In the genomic region with DNA sequence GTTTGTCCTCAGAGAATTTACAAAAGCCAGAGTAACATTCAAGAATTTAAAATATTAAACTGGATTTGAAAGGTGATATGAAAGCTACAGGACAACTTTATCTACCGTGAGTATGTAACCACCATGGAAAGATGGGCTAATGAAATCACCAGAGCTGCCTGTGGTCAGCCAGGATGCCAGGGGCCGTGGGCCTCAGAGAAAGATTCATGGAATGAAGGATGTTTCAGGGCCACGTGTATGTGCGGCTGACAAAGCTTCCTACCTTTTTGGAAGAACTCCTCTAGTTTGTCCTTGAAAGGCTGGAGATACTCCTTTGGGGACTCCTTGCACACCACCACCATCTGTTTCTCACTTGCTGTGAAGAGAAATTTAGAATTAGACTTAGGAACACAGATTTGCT, we compare ENCODE assay signal across 18 cellular contexts.
DNase-seq lines count a peak whose midpoint lies in the region; ATAC-seq and TF ChIP-seq lines count a peak whose summit lies in the region.
"Had no signal": no experiment of that assay in that cellular context is flagged by ENCODE, and none has a peak within 500 bp of the region (broad histone marks: within the 10 kb centered on the region; RNA-seq: fewer than 3 reads in every experiment).

No MANE protein-coding gene starts in this region.

- H3K27me3 ChIP-seq in ACC112 (ENCODE audit: insufficient read depth, low read length) (no peaks in the 10 kb centered on the region), brain microvascular endothelial cell (replicated peaks) (no peaks in the 10 kb centered on the region)
- H3K27me3 ChIP-seq: colonic mucosa, sigmoid colon, upper lobe of left lung had no signal

- no peak for TF ChIP-seq CTCF in brain microvascular endothelial cell (IDR thresholded peaks at IDR 0.05; ENCODE audit: low read depth, low read length, missing control alignments)

- H3K4me1 ChIP-seq in ACC112 (ENCODE audit: control insufficient read depth, insufficient read depth, low read length, unreplicated experiment) (peaks cover 59% of the 10 kb centered on the region), mesodermal cell (ENCODE audit: control insufficient read depth, insufficient read depth, low read length, poor library complexity, severe bottlenecking) (peaks cover 47% of the 10 kb centered on the region)
- H3K4me1 ChIP-seq: colonic mucosa, upper lobe of left lung had no signal

- H3K79me2 ChIP-seq in ACC112 (ENCODE audit: control insufficient read depth, insufficient read depth, low read length, unreplicated experiment) = no peaks in the 10 kb centered on the region

- H3K9me3 ChIP-seq in mesodermal cell (ENCODE audit: control insufficient read depth, low read length) = no peaks in the 10 kb centered on the region
- H3K9me3 ChIP-seq: colonic mucosa, sigmoid colon, upper lobe of left lung had no signal

- 93 to 100% methylated on average over 4 of the region's 4 CpGs for WGBS in mesodermal cell (ENCODE audit: insufficient coverage in 2 of 2), 2 experiments

- no peak overlapping the region for H3K4me3 ChIP-seq in ACC112 (ENCODE audit: low read depth, low read length)
- H3K4me3 ChIP-seq in brain microvascular endothelial cell (ENCODE audit: low read depth, low read length) = no peak overlapping the region
- H3K4me3 ChIP-seq in mesodermal cell (ENCODE audit: extremely low read depth, insufficient read depth, low read length, poor library complexity, severe bottlenecking) = no peak overlapping the region
- H3K4me3 ChIP-seq: colonic mucosa, sigmoid colon, upper lobe of left lung had no signal

- H3K36me3 ChIP-seq in ACC112 (ENCODE audit: insufficient read depth, low read length) (no peaks in the 10 kb centered on the region), brain microvascular endothelial cell (replicated peaks) (no peaks in the 10 kb centered on the region), mesodermal cell (ENCODE audit: control insufficient read depth, insufficient read depth, low read length) (no peaks in the 10 kb centered on the region)
- H3K36me3 ChIP-seq: colonic mucosa, sigmoid colon had no signal

- DNase-seq in M059J (ENCODE audit: low read depth) (peak; percentile 86), brain microvascular endothelial cell (peak; percentile 59), DMS153 (lab: John Stamatoyannopoulos, UW) (no peak)
- DNase-seq in stimulated activated CD4-positive, alpha-beta T cell treated with anti-CD3 and anti-CD28 coated beads, Interleukin-4, amount 100 ng/mL, for 4 hours = no peak
- DNase-seq: ACHN; activated CD4-positive, alpha-beta memory T cell treated with anti-CD3 and anti-CD28 coated beads for 36 hours; CD8-positive, alpha-beta memory T cell; colonic mucosa; erythroblast; head of caudate nucleus; NCI-H1105 treated with DMSO at 0.1 percent for 48 hours; occipital lobe; sigmoid colon; upper lobe of left lung had no signal

- H3K27ac ChIP-seq in ACC112 (ENCODE audit: low read depth, low read length) (peak overlapping the region; percentile 95), brain microvascular endothelial cell (peak overlapping the region; percentile 98), mesodermal cell (ENCODE audit: low read depth, low read length, severe bottlenecking) (peak overlapping the region; percentile 91)
- H3K27ac ChIP-seq: colonic mucosa had no signal

- peak overlapping the region; percentile 44 for H2AFZ ChIP-seq in ACC112 (ENCODE audit: low read length, unreplicated experiment)

- ATAC-seq in HG03342 (IDR thresholded peaks at IDR 0.05; ENCODE audit: unreplicated experiment) (no peak), HG02642 (IDR thresholded peaks at IDR 0.05; ENCODE audit: poor library complexity, unreplicated experiment) (no peak)

- in situ Hi-C loops in brain microvascular endothelial cell (cut with HindIII; ENCODE audit: low pct_ligation_motif_present, low sequenced_read_pairs) = no loop called here

Comparison
In these comparisons a context has a peak if more than half of its experiments do, and no peak if none do; other contexts are left out.
1. DNase-seq: peak in M059J (single experiment) and brain microvascular endothelial cell (single experiment); none in stimulated activated CD4-positive, alpha-beta T cell treated with anti-CD3 and anti-CD28 coated beads, Interleukin-4, amount 100 ng/mL, for 4 hours (0 of 2) and DMS153 (single experiment).
2. Peak in every context shown above with its lines, with median percentiles within 50 percentile points of each other: H3K27ac ChIP-seq.